ENCODE assay signal across 32 cellular contexts in genomic region chr17:31459716-31460115, GRCh38.
"Had no signal": no experiment of that assay in that cellular context is flagged by ENCODE, and none has a peak within 500 bp of the region (broad histone marks: within the 10 kb centered on the region; RNA-seq: fewer than 3 reads in every experiment).

No MANE protein-coding gene starts in this region.

- H3K27ac ChIP-seq: adrenal gland, body of pancreas, brain microvascular endothelial cell, breast epithelium, VCaP had no signal

- ATAC-seq: activated CD8-positive, alpha-beta T cell treated with anti-CD3 and anti-CD28 coated beads for 36 hours; activated naive CD4-positive, alpha-beta T cell treated with anti-CD3 and anti-CD28 coated beads, Interleukin-2, amount 50 U/mL, for 72 hours; activated T-cell treated with anti-CD3 and anti-CD28 coated beads, Interleukin-2, amount 50 U/mL, for 4 hours; activated T-cell treated with anti-CD3 and anti-CD28 coated beads, Interleukin-2, amount 50 U/mL, for 72 hours; activated T-helper 17 cell treated with anti-CD3 and anti-CD28 coated beads, Interleukin-2, amount 50 U/mL, for 72 hours; body of pancreas had no signal

- DNase-seq: activated B cell treated with CpG ODN at 0.5 μM for 24 hours; activated CD4-positive, alpha-beta memory T cell treated with anti-CD3 and anti-CD28 coated beads for 36 hours; activated CD4-positive, alpha-beta T cell treated with anti-CD3 and anti-CD28 coated beads for 4 hours; activated CD4-positive, alpha-beta T cell treated with anti-CD3 and anti-CD28 coated beads, Interleukin-2, amount 10 ng/mL, durations not matched to agents 24 days and 14 days; activated CD4-positive, alpha-beta T cell treated with anti-CD3 and anti-CD28 coated beads, Interleukin-2, amount 50 U/mL, for 1 hour; activated CD4-positive, alpha-beta T cell treated with anti-CD3 and anti-CD28 coated beads, Interleukin-2, amount 50 U/mL, for 4 hours; activated CD4-positive, CD25-positive, alpha-beta regulatory T cell treated with anti-CD3 and anti-CD28 coated beads, Interleukin-2, amount 50 U/mL, for 72 hours; activated CD8-positive, alpha-beta memory T cell treated with anti-CD3 and anti-CD28 coated beads, Interleukin-2, amount 50 U/mL, for 4 hours; activated CD8-positive, alpha-beta T cell treated with anti-CD3 and anti-CD28 coated beads for 36 hours; activated effector memory CD4-positive, alpha-beta T cell treated with anti-CD3 and anti-CD28 coated beads, Interleukin-2, amount 50 U/mL, for 16 hours; activated gamma-delta T cell treated with Interleukin-2 at 50 U/mL for 16 hours; activated naive CD4-positive, alpha-beta T cell; activated naive CD4-positive, alpha-beta T cell treated with anti-CD3 and anti-CD28 coated beads for 36 hours; activated naive CD4-positive, alpha-beta T cell treated with anti-CD3 and anti-CD28 coated beads, Interleukin-2, amount 50 U/mL, for 16 hours; activated naive CD8-positive, alpha-beta T cell treated with anti-CD3 and anti-CD28 coated beads for 36 hours; activated T-cell treated with anti-CD3 and anti-CD28 coated beads for 4 hours; activated T-cell treated with anti-CD3 and anti-CD28 coated beads, Interleukin-2, amount 50 U/mL, for 1 hour; activated T-cell treated with anti-CD3 and anti-CD28 coated beads, Interleukin-2, amount 50 U/mL, for 4 hours; activated T-cell treated with anti-CD3 and anti-CD28 coated beads, Interleukin-2, amount 50 U/mL, for 72 hours; adrenal gland; amniotic stem cell; aorta; body of pancreas; brain microvascular endothelial cell; central memory CD4-positive, alpha-beta T cell; T-helper 1 cell; T-helper 2 cell; T-helper 9 cell had no signal

- H3K4me1 ChIP-seq: adrenal gland, breast epithelium had no signal

- H3K36me3 ChIP-seq: adrenal gland, brain microvascular endothelial cell, breast epithelium had no signal

- H3K4me3 ChIP-seq: adrenal gland, body of pancreas, breast epithelium had no signal

- H3K9me3 ChIP-seq: adrenal gland, body of pancreas, breast epithelium had no signal

- H3K27me3 ChIP-seq: adrenal gland, body of pancreas, breast epithelium had no signal
